11 cellular contexts compared by ENCODE assay signal in genomic region chr12:58425481-58426392, GRCh38.
DNase-seq lines count a peak whose midpoint lies in the region; ATAC-seq and TF ChIP-seq lines count a peak whose summit lies in the region.
"Had no signal": no experiment of that assay in that cellular context is flagged by ENCODE, and none has a peak within 500 bp of the region (broad histone marks: within the 10 kb centered on the region; RNA-seq: fewer than 3 reads in every experiment).

No MANE protein-coding gene starts in this region.

- TF ChIP-seq CTCF in WI38 (IDR thresholded peaks at IDR 0.05; ENCODE audit: low read depth, low read length) (no peak), spleen (IDR thresholded peaks at IDR 0.05 in 8 of 11, conservative IDR thresholded peaks at IDR 0.05 in 3 of 11) (no peak)

- peak; percentile 89 for ATAC-seq in GM21423 (IDR thresholded peaks at IDR 0.05; ENCODE audit: unreplicated experiment)
- peak; percentile 87 for ATAC-seq in HG03521 (IDR thresholded peaks at IDR 0.05; ENCODE audit: unreplicated experiment)
- ATAC-seq in right cardiac atrium = peak; percentile 60 to 75

- H3K27ac ChIP-seq in right cardiac atrium (ENCODE audit: low read length) = peak overlapping the region; percentile 3
- peak overlapping the region in 6 of 8 donors; percentile 13 to 60 (median 27) for H3K27ac ChIP-seq in spleen
- H3K27ac ChIP-seq: BLaER1 had no signal

- TF ChIP-seq POLR2A in spleen (IDR thresholded peaks at IDR 0.05) = no peak

- intact Hi-C loops in right cardiac atrium (cut with DNase I) = no loop called here
- intact Hi-C loops in spleen (cut with DNase I; ENCODE audit: low total_unique reads) = no loop called here

- H3K4me3 ChIP-seq in WI38 (ENCODE audit: low read depth, low read length) (peak overlapping the region; percentile 36), right cardiac atrium (ENCODE audit: low read length) (no peak overlapping the region), spleen (no peak overlapping the region)
- H3K4me3 ChIP-seq: BLaER1 had no signal

- H3K4me1 ChIP-seq in right cardiac atrium (ENCODE audit: control insufficient read depth, insufficient read depth, low read length) (peaks cover 4% of the 10 kb centered on the region), spleen (peaks cover 0 to 23% (median 11%) of the 10 kb centered on the region in 6 donors)
- H3K4me1 ChIP-seq: BLaER1 had no signal

- H3K36me3 ChIP-seq in spleen = no peaks in the 10 kb centered on the region
- H3K36me3 ChIP-seq: BLaER1 had no signal

- H3K9me3 ChIP-seq in right cardiac atrium (ENCODE audit: control insufficient read depth, low read length) (no peaks in the 10 kb centered on the region), spleen (no peaks in the 10 kb centered on the region)
- H3K9me3 ChIP-seq: BLaER1 had no signal

- peak; percentile 44 for DNase-seq in NCI-H2171 treated with DMSO at 0.1 percent for 48 hours (lab: John Stamatoyannopoulos, UW)
- DNase-seq in NCI-H2171 (lab: John Stamatoyannopoulos, UW) = no peak
- peak; percentile 35 to 71 (median 41) for DNase-seq in right cardiac atrium
- no peak for DNase-seq in spleen
- no peak for DNase-seq in AML-193 (lab: John Stamatoyannopoulos, UW)
- DNase-seq: activated naive CD8-positive, alpha-beta T cell treated with anti-CD3 and anti-CD28 coated beads, Interleukin-2, amount 10 ng/mL, durations not matched to agents 7 days and 5 days; stimulated activated naive B cell treated with anti-CD40 and anti-IgM and Interleukin-4, amounts not matched to agents 10 μg/mL and 1 μg/mL and 100 μg/mL, for 72 hours had no signal

- 33% methylated on average over 6 of the region's 6 CpGs for WGBS in right cardiac atrium
- 33 to 47% (median 40%) methylated on average over 3 to 6 of the region's 6 CpGs for WGBS in spleen, 5 donors

- no peaks in the 10 kb centered on the region for H3K27me3 ChIP-seq in right cardiac atrium (ENCODE audit: control insufficient read depth, insufficient read depth)
- H3K27me3 ChIP-seq in spleen (replicated peaks in 1 of 7) = no peaks in the 10 kb centered on the region
- H3K27me3 ChIP-seq: BLaER1 had no signal

Comparison
In these comparisons a context has a peak if more than half of its experiments do, and no peak if none do; other contexts are left out.
1. DNase-seq: peak in NCI-H2171 treated with DMSO at 0.1 percent for 48 hours (single experiment) and right cardiac atrium (3 of 3); none in NCI-H2171 (single experiment), spleen (single experiment) and AML-193 (0 of 2).
2. Peak in every context shown above with its lines, with median percentiles within 50 percentile points of each other: ATAC-seq.